In genomic region chr3:43146599-43146998, GRCh38 we compare ENCODE assay signal across 6 cellular contexts.
"Had no signal": no experiment of that assay in that cellular context is flagged by ENCODE, and none has a peak within 500 bp of the region (broad histone marks: within the 10 kb centered on the region; RNA-seq: fewer than 3 reads in every experiment).

No MANE protein-coding gene starts in this region.

- DNase-seq: GM23248, GOT3, H7, IMR-90 had no signal

- H3K4me3 ChIP-seq: GM23248, HAP-1 had no signal

- H3K36me3 ChIP-seq: HAP-1 had no signal

- ATAC-seq: HCT116 had no signal

- H2AFZ ChIP-seq: GM23248 had no signal

- H3K9me3 ChIP-seq: HAP-1 had no signal

- H3K4me1 ChIP-seq: HAP-1 had no signal

- H3K27ac ChIP-seq: GM23248 had no signal

- H3K9ac ChIP-seq: GM23248 had no signal
